Comparison of ENCODE assay signal across 1 cellular context in genomic region chr7:81150951-81151361, GRCh38.
TF ChIP-seq lines count a peak whose summit lies in the region.

No MANE protein-coding gene starts in this region.

TF ChIP-seq in IMR-90, 13 proteins besides CTCF, POLR2A, EP300 and RAD21 (continued from another document):
- TF ChIP-seq USF2 (IDR thresholded peaks at IDR 0.05; ENCODE audit: low read depth, low read length) = no peak
- TF ChIP-seq FOS (IDR thresholded peaks at IDR 0.05; ENCODE audit: low read depth, low read length) = no peak
- TF ChIP-seq ELK1 (IDR thresholded peaks at IDR 0.05; ENCODE audit: borderline replicate concordance, low read depth, low read length) = no peak
- no peak for TF ChIP-seq MXI1 (IDR thresholded peaks at IDR 0.05; ENCODE audit: borderline replicate concordance, low read depth, low read length)
- no peak for TF ChIP-seq CHD1 (IDR thresholded peaks at IDR 0.05; ENCODE audit: low read depth, low read length)
- no peak for TF ChIP-seq CEBPB (IDR thresholded peaks at IDR 0.05; ENCODE audit: low read depth, low read length)
- TF ChIP-seq BHLHE40 (IDR thresholded peaks at IDR 0.05; ENCODE audit: low read depth, low read length) = no peak
- TF ChIP-seq RCOR1 (IDR thresholded peaks at IDR 0.05; ENCODE audit: insufficient replicate concordance, low read length) = no peak
- TF ChIP-seq NFE2L2 (IDR thresholded peaks at IDR 0.05; ENCODE audit: low read depth, low read length) = no peak
- no peak for TF ChIP-seq MAZ (IDR thresholded peaks at IDR 0.05; ENCODE audit: borderline replicate concordance, low read depth, low read length)
